Comparison of ENCODE assay signal across 12 cellular contexts in genomic region chr15:77224352-77224751, GRCh38.
DNase-seq lines count a peak whose midpoint lies in the region; ATAC-seq and TF ChIP-seq lines count a peak whose summit lies in the region.
"Had no signal": no experiment of that assay in that cellular context is flagged by ENCODE, and none has a peak within 500 bp of the region (broad histone marks: within the 10 kb centered on the region; RNA-seq: fewer than 3 reads in every experiment).

No MANE protein-coding gene starts in this region.

- H2BK120ac ChIP-seq in IMR-90 (ENCODE audit: low read depth, low read length) = no peak overlapping the region
- no peak overlapping the region for H2BK120ac ChIP-seq in mesenchymal stem cell (ENCODE audit: low read depth, low read length)

- H3K9me3 ChIP-seq in IMR-90 (ENCODE audit: control insufficient read depth, insufficient read depth, low read length) (no peaks in the 10 kb centered on the region), adipocyte (ENCODE audit: control insufficient read depth, low read length) (no peaks in the 10 kb centered on the region), mesenchymal stem cell (ENCODE audit: control insufficient read depth, low read length) (no peaks in the 10 kb centered on the region), tibial nerve (no peaks in the 10 kb centered on the region)
- H3K9me3 ChIP-seq: psoas muscle, SJCRH30 had no signal

- H4K20me1 ChIP-seq in IMR-90 (ENCODE audit: insufficient read depth, low read length) = peaks cover 6% of the 10 kb centered on the region; the same call in 1 of the 2 replicates

- H3K79me1 ChIP-seq in IMR-90 (ENCODE audit: low read depth in 1 of 2, low read length in 2 of 2) (peaks cover 12 to 42% of the 10 kb centered on the region in 2 experiments), mesenchymal stem cell (replicated peaks; ENCODE audit: low read length, poor library complexity, severe bottlenecking) (peaks cover 5% of the 10 kb centered on the region)

- H3K4me1 ChIP-seq in IMR-90 (ENCODE audit: control insufficient read depth, insufficient read depth, low read length) = peaks cover 8% of the 10 kb centered on the region; the same call in 1 of the 2 replicates
- H3K4me1 ChIP-seq in adipocyte (ENCODE audit: control insufficient read depth, insufficient read depth, low read length) = peaks cover 21% of the 10 kb centered on the region
- H3K4me1 ChIP-seq in mesenchymal stem cell (ENCODE audit: control insufficient read depth, insufficient read depth, low read depth, low read length) = no peaks in the 10 kb centered on the region
- H3K4me1 ChIP-seq in tibial nerve = peaks cover 0 to 48% (median 3%) of the 10 kb centered on the region in 4 donors
- H3K4me1 ChIP-seq: psoas muscle had no signal

- H3K4ac ChIP-seq in IMR-90 (ENCODE audit: low read depth, low read length) = no peak overlapping the region
- no peak overlapping the region for H3K4ac ChIP-seq in mesenchymal stem cell (ENCODE audit: low read depth in 1 of 2, low read length in 2 of 2)

- TF ChIP-seq CTCF in IMR-90 (conservative IDR thresholded peaks at IDR 0.05; ENCODE audit: low read depth, low read length) (no peak), tibial nerve (IDR thresholded peaks at IDR 0.05) (no peak)

- POLR2A ChIA-PET in IMR-90 (lab: Charles Lee; ENCODE audit: unreplicated experiment) = no interaction called here

- H3K23ac ChIP-seq in IMR-90 (ENCODE audit: low read depth, low read length) = no peak overlapping the region
- no peak overlapping the region for H3K23ac ChIP-seq in mesenchymal stem cell (ENCODE audit: low read length in 2 of 2)

- H2BK5ac ChIP-seq in IMR-90 (ENCODE audit: low read depth, low read length, poor library complexity, severe bottlenecking) (peak overlapping the region; percentile 67), mesenchymal stem cell (ENCODE audit: low read depth, low read length, poor library complexity, severe bottlenecking) (no peak overlapping the region)

- no peak overlapping the region for H3K27ac ChIP-seq in IMR-90 (ENCODE audit: insufficient read depth, low read length)
- no peak overlapping the region for H3K27ac ChIP-seq in mesenchymal stem cell (ENCODE audit: low read length, poor library complexity, severe bottlenecking)
- no peak overlapping the region for H3K27ac ChIP-seq in tibial nerve
- H3K27ac ChIP-seq: psoas muscle, SJCRH30 had no signal

- intact Hi-C loops in IMR-90 (cut with micrococcal nuclease) = no loop called here

- no peaks in the 10 kb centered on the region for H3K27me3 ChIP-seq in IMR-90 (ENCODE audit: control insufficient read depth, insufficient read depth, low read length)
- no peaks in the 10 kb centered on the region for H3K27me3 ChIP-seq in adipocyte (replicated peaks; ENCODE audit: control insufficient read depth, insufficient read depth, low read length)
- no peaks in the 10 kb centered on the region for H3K27me3 ChIP-seq in mesenchymal stem cell (ENCODE audit: control insufficient read depth in 1 of 2, insufficient read depth in 1 of 2, low read length in 2 of 2)
- no peaks in the 10 kb centered on the region for H3K27me3 ChIP-seq in tibial nerve
- no peaks in the 10 kb centered on the region for H3K27me3 ChIP-seq in H7 (ENCODE audit: control insufficient read depth, insufficient read depth, low read length)
- H3K27me3 ChIP-seq: SJCRH30 had no signal

- H2BK15ac ChIP-seq in IMR-90 (ENCODE audit: low read depth, low read length) (no peak overlapping the region), mesenchymal stem cell (ENCODE audit: low read depth, poor library complexity, severe bottlenecking) (no peak overlapping the region)

- H3K4me2 ChIP-seq in IMR-90 (ENCODE audit: low read depth, low read length) (peak overlapping the region; percentile 25; the same call in 1 of the 2 replicates), mesenchymal stem cell (ENCODE audit: low read length, poor library complexity, severe bottlenecking) (no peak overlapping the region)

- H2AK5ac ChIP-seq in IMR-90 (ENCODE audit: low read depth, low read length) (no peak overlapping the region), mesenchymal stem cell (ENCODE audit: low read length, severe bottlenecking) (no peak overlapping the region)

- TF ChIP-seq RAD21 in IMR-90 (IDR thresholded peaks at IDR 0.05; ENCODE audit: low read length) = no peak

- no peaks in the 10 kb centered on the region for H3K36me3 ChIP-seq in IMR-90 (ENCODE audit: control insufficient read depth, insufficient read depth, low read length)
- H3K36me3 ChIP-seq in adipocyte (ENCODE audit: control insufficient read depth, insufficient read depth, low read length, severe bottlenecking) = peaks cover 9% of the 10 kb centered on the region
- H3K36me3 ChIP-seq in mesenchymal stem cell (ENCODE audit: control insufficient read depth in 1 of 2, insufficient read depth in 2 of 2, low read depth in 1 of 2, low read length in 2 of 2) = peaks cover 0 to 3% of the 10 kb centered on the region in 2 experiments
- no peaks in the 10 kb centered on the region for H3K36me3 ChIP-seq in tibial nerve
- H3K36me3 ChIP-seq in H7 (replicated peaks; ENCODE audit: control insufficient read depth, insufficient read depth, low read length) = no peaks in the 10 kb centered on the region
- H3K36me3 ChIP-seq: SJCRH30 had no signal

- no peak overlapping the region for H2BK12ac ChIP-seq in mesenchymal stem cell (ENCODE audit: low read length in 2 of 2)

- CTCF ChIA-PET in IMR-90 (lab: Yijun Ruan, JAX) = no interaction called here

- H4K5ac ChIP-seq in IMR-90 (ENCODE audit: low read depth, low read length) = no peak overlapping the region

- H3K18ac ChIP-seq in IMR-90 (ENCODE audit: low read depth, low read length) (no peak overlapping the region), mesenchymal stem cell (ENCODE audit: low read depth in 1 of 2, low read length in 2 of 2) (no peak overlapping the region)

- H3K14ac ChIP-seq in IMR-90 (replicated peaks; ENCODE audit: low read depth, low read length) (0 out of 2 replicates have a peak overlapping the region, but pooled peaks have one; percentile 81), mesenchymal stem cell (ENCODE audit: low read length in 2 of 2) (no peak overlapping the region)

- H4K8ac ChIP-seq in IMR-90 (ENCODE audit: low read depth in 2 of 2, low read length in 2 of 2) (no peak overlapping the region), mesenchymal stem cell (ENCODE audit: low read length) (no peak overlapping the region)

- DNase-seq in COLO829 (ENCODE audit: low spot score) (peak; percentile 20), IMR-90 (no peak), adipocyte (ENCODE audit: low read depth) (no peak), mesenchymal stem cell (peak; percentile 33), T1000 (lab: John Stamatoyannopoulos, UW) (no peak), tibial nerve (ENCODE audit: low spot score in 2 of 2) (no peak), H7 (no peak), NCI-H1436 treated with DMSO at 0.1 percent for 48 hours (lab: John Stamatoyannopoulos, UW) (no peak)
- DNase-seq: NCI-H2029 treated with DMSO at 0.1 percent for 48 hours; NK-92 treated with Interleukin-12 subunit alpha and Interleukin-12 subunit beta, amount 100 ng/mL, for 24 hours; psoas muscle had no signal

- dilution Hi-C loops in IMR-90 (cut with HindIII; ENCODE audit: low sequenced_read_pairs, unreplicated experiment) = no loop called here

- no peaks in the 10 kb centered on the region; the same call in 1 of the 2 replicates for H3K9me1 ChIP-seq in IMR-90 (ENCODE audit: insufficient read depth, low read length)

- no peak overlapping the region for H2AFZ ChIP-seq in IMR-90 (replicated peaks; ENCODE audit: low read length, poor library complexity)
- no peak overlapping the region for H2AFZ ChIP-seq in mesenchymal stem cell (ENCODE audit: low read depth, low read length)

- peak; percentile 59 for ATAC-seq in IMR-90 (ENCODE audit: low read depth)
- ATAC-seq: psoas muscle had no signal

- WGBS in IMR-90 (ENCODE audit: extremely low coverage in 2 of 2, insufficient read length in 1 of 2), 2 experiments = no CpG with 5 or more reads among the region's 1 CpG
- no CpG with 5 or more reads among the region's 1 CpG for whole genome bisulfite sequencing in mesenchymal stem cell
- 70 to 77% methylated on average over 1 of the region's 1 CpG for whole genome bisulfite sequencing in tibial nerve, 2 donors

- H4K91ac ChIP-seq in IMR-90 (ENCODE audit: insufficient read depth, low read depth, low read length) (no peak overlapping the region), mesenchymal stem cell (ENCODE audit: low read length) (no peak overlapping the region)

- no TSS peak for BruUV-seq in IMR-90 (replicated peaks; lab: Mats Ljungman, UMichigan)

- no peak for TF ChIP-seq POLR2A in IMR-90 (IDR thresholded peaks at IDR 0.05; ENCODE audit: low read depth, low read length)
- no peak for TF ChIP-seq POLR2A in tibial nerve (IDR thresholded peaks at IDR 0.05)

- H3K9ac ChIP-seq in IMR-90 (ENCODE audit: low read depth, low read length) (no peak overlapping the region), adipocyte (ENCODE audit: low read length) (peak overlapping the region; percentile 40), mesenchymal stem cell (ENCODE audit: low read length) (no peak overlapping the region)

- H2AK9ac ChIP-seq in IMR-90 (replicated peaks; ENCODE audit: low read depth, low read length, poor library complexity) = no peak overlapping the region

- no peak overlapping the region for H3K56ac ChIP-seq in IMR-90 (ENCODE audit: extremely low read depth, insufficient read depth, low read length)

- H3K4me3 ChIP-seq in IMR-90 (ENCODE audit: insufficient read depth, low read depth, low read length) (no peak overlapping the region), adipocyte (ENCODE audit: low read length) (no peak overlapping the region), mesenchymal stem cell (ENCODE audit: insufficient read depth in 1 of 2, low read depth in 1 of 2, low read length in 2 of 2) (no peak overlapping the region), tibial nerve (no peak overlapping the region), H7 (ENCODE audit: insufficient read depth, low read depth, low read length) (no peak overlapping the region)
- H3K4me3 ChIP-seq: psoas muscle, SJCRH30 had no signal

- H2BK20ac ChIP-seq in IMR-90 (ENCODE audit: low read depth, low read length) = no peak overlapping the region

- in situ Hi-C loops in IMR-90 (cut with MboI; ENCODE audit: low sequenced_read_pairs) = no loop called here

- TF ChIP-seq EP300 in tibial nerve (IDR thresholded peaks at IDR 0.05) = no peak

TF ChIP-seq in IMR-90, 13 proteins besides CTCF, POLR2A, EP300 and RAD21 (continues in another document):
- TF ChIP-seq NFE2L2 (IDR thresholded peaks at IDR 0.05; ENCODE audit: low read depth, low read length) (no peak), ELK1 (IDR thresholded peaks at IDR 0.05; ENCODE audit: borderline replicate concordance, low read depth, low read length) (no peak), SMC3 (IDR thresholded peaks at IDR 0.05; ENCODE audit: low read depth, low read length) (no peak)

Comparison
In these comparisons a context has a peak if more than half of its experiments do, and no peak if none do; other contexts are left out.
1. DNase-seq: peak in COLO829 (single experiment) and mesenchymal stem cell (single experiment); none in IMR-90 (single experiment), adipocyte (single experiment), T1000 (single experiment), tibial nerve (0 of 2), H7 (single experiment) and NCI-H1436 treated with DMSO at 0.1 percent for 48 hours (single experiment).